ENCODE assay signal across 28 cellular contexts in genomic region chr14:85519661-85520305, GRCh38. TPM values are rescaled to one million over a fixed set of nuclear protein-coding genes. Genes with fewer than 3 reads are reported as not detected.
DNase-seq lines count a peak whose midpoint lies in the region; ATAC-seq and TF ChIP-seq lines count a peak whose summit lies in the region.
"Had no signal": no experiment of that assay in that cellular context is flagged by ENCODE, and none has a peak within 500 bp of the region (broad histone marks: within the 10 kb centered on the region; RNA-seq: fewer than 3 reads in every experiment).

No MANE protein-coding gene starts in this region.

- CTCF ChIA-PET in mammary epithelial cell (lab: Charles Lee; ENCODE audit: low non-redundant PET), result no interaction called here
- CTCF ChIA-PET in MCF 10A (lab: Yijun Ruan, JAX), result interaction anchor here (0.6 kb wide), 1 partner anchor 748 kb away, joined by 3 read pairs; no protein-coding TSS in a partner anchor

- H3K4me3 Mint-ChIP-seq in MCF 10A (ENCODE audit: unreplicated experiment), result no peak overlapping the region
- H3K4me3 Mint-ChIP-seq: activated CD8-positive, alpha-beta T cell treated with anti-CD3 and anti-CD28 coated beads for 36 hours; H9; naive B cell; stimulated activated memory B cell treated with anti-CD40 and anti-IgM and Interleukin-4, amounts not matched to agents 10 μg/mL and 1 μg/mL and 100 μg/mL, for 72 hours; T-cell had no signal

- no peaks in the 10 kb centered on the region for H3K36me3 ChIP-seq in mammary epithelial cell (ENCODE audit: insufficient read depth, low read length)
- H3K36me3 ChIP-seq: BLaER1 treated with 17β-estradiol and CSF1 and Interleukin-3, amounts not matched to agents 10 nM and 100 nM; heart left ventricle; SJCRH30; spleen had no signal

- no peaks in the 10 kb centered on the region for H4K20me1 ChIP-seq in mammary epithelial cell (ENCODE audit: insufficient read depth, low read length)
- H4K20me1 ChIP-seq: BLaER1 treated with 17β-estradiol and CSF1 and Interleukin-3, amounts not matched to agents 10 nM and 100 nM had no signal

- BruUV-seq in mammary epithelial cell (replicated peaks; lab: Mats Ljungman, UMichigan) (no TSS peak), MCF 10A (replicated peaks; lab: Mats Ljungman, UMichigan) (no TSS peak)

- no peaks in the 10 kb centered on the region for H3K9me3 Mint-ChIP-seq in MCF 10A (ENCODE audit: unreplicated experiment)
- H3K9me3 Mint-ChIP-seq: activated CD8-positive, alpha-beta T cell treated with anti-CD3 and anti-CD28 coated beads for 36 hours; H9 had no signal

- H2AFZ ChIP-seq in mammary epithelial cell (ENCODE audit: low read depth, low read length), result peak overlapping the region; percentile 8

- POLR2A ChIA-PET in MCF 10A (lab: Yijun Ruan, JAX), result no interaction called here

- no peaks in the 10 kb centered on the region for H3K27me3 ChIP-seq in mammary epithelial cell (ENCODE audit: insufficient read depth, low read length)
- H3K27me3 ChIP-seq: BLaER1 treated with 17β-estradiol and CSF1 and Interleukin-3, amounts not matched to agents 10 nM and 100 nM; body of pancreas; heart left ventricle; SJCRH30; spleen had no signal

- no peak overlapping the region for H3K4me3 ChIP-seq in mammary epithelial cell (replicated peaks in 1 of 3; ENCODE audit: insufficient read depth in 1 of 3, low read depth in 2 of 3, low read length in 3 of 3)
- H3K4me3 ChIP-seq: BLaER1 treated with 17β-estradiol and CSF1 and Interleukin-3, amounts not matched to agents 10 nM and 100 nM; body of pancreas; heart left ventricle; SJCRH30; spleen had no signal

- no peak for ATAC-seq in HG03378 (IDR thresholded peaks at IDR 0.05; ENCODE audit: unreplicated experiment)
- ATAC-seq: activated CD8-positive, alpha-beta T cell treated with anti-CD3 and anti-CD28 coated beads for 36 hours; body of pancreas; heart left ventricle; left cardiac atrium; stimulated activated memory B cell treated with anti-CD40 and anti-IgM and Interleukin-4, amounts not matched to agents 10 μg/mL and 1 μg/mL and 100 μg/mL, for 72 hours; T-cell had no signal

- no peak overlapping the region for H3K4me2 ChIP-seq in mammary epithelial cell (ENCODE audit: insufficient read depth, low read depth, low read length)
- H3K4me2 ChIP-seq: BLaER1 treated with 17β-estradiol and CSF1 and Interleukin-3, amounts not matched to agents 10 nM and 100 nM had no signal

- dilution Hi-C loops in mammary epithelial cell (cut with HindIII; ENCODE audit: low sequenced_read_pairs), result no loop called here

- intact Hi-C loops in mammary epithelial cell (cut with micrococcal nuclease), result no loop called here
- intact Hi-C loops in MCF 10A (cut with micrococcal nuclease), result loop anchor here (5.0 kb wide), 1 partner anchor 192 kb away; no protein-coding TSS in a partner anchor

- H3K36me3 Mint-ChIP-seq in MCF 10A (ENCODE audit: insufficient read depth, unreplicated experiment), result no peaks in the 10 kb centered on the region
- H3K36me3 Mint-ChIP-seq: naive B cell; stimulated activated memory B cell treated with anti-CD40 and anti-IgM and Interleukin-4, amounts not matched to agents 10 μg/mL and 1 μg/mL and 100 μg/mL, for 72 hours; T-cell had no signal

- no peak overlapping the region for H3K27ac ChIP-seq in mammary epithelial cell (ENCODE audit: insufficient read depth, low read depth, low read length)
- H3K27ac ChIP-seq: BLaER1 treated with 17β-estradiol and CSF1 and Interleukin-3, amounts not matched to agents 10 nM and 100 nM; heart left ventricle; SJCRH30; spleen had no signal

- in situ Hi-C loops in mammary epithelial cell (cut with MboI; ENCODE audit: low sequenced_read_pairs in 2 of 2), result loop anchor here in 1 of 2 donors (10.0 kb wide), 1 partner anchor 285 kb away; no protein-coding TSS in a partner anchor

- no peak overlapping the region for H3K27ac Mint-ChIP-seq in MCF 10A (ENCODE audit: low read depth, unreplicated experiment)
- H3K27ac Mint-ChIP-seq: activated CD8-positive, alpha-beta T cell treated with anti-CD3 and anti-CD28 coated beads for 36 hours; H9; naive B cell; stimulated activated memory B cell treated with anti-CD40 and anti-IgM and Interleukin-4, amounts not matched to agents 10 μg/mL and 1 μg/mL and 100 μg/mL, for 72 hours; T-cell had no signal

- 100% methylated on average over 1 of the region's 1 CpG for WGBS in mammary epithelial cell (ENCODE audit: low coverage, missing lambda C conversion rate)

- no peaks in the 10 kb centered on the region for H3K27me3 Mint-ChIP-seq in MCF 10A (ENCODE audit: insufficient read depth, unreplicated experiment)
- H3K27me3 Mint-ChIP-seq: activated CD8-positive, alpha-beta T cell treated with anti-CD3 and anti-CD28 coated beads for 36 hours; naive B cell; stimulated activated memory B cell treated with anti-CD40 and anti-IgM and Interleukin-4, amounts not matched to agents 10 μg/mL and 1 μg/mL and 100 μg/mL, for 72 hours; T-cell had no signal

- DNase-seq in mammary epithelial cell (no peak), MCF 10A (ENCODE audit: unreplicated experiment) (no peak), NCI-H345 (lab: John Stamatoyannopoulos, UW) (peak; percentile 44), iris pigment epithelial cell (ENCODE audit: low read depth) (peak; percentile 28), Ammon's horn (ENCODE audit: low spot score) (no peak), GOT3 (lab: John Stamatoyannopoulos, UW) (no peak), NCI-H1105 (lab: John Stamatoyannopoulos, UW) (no peak)
- DNase-seq: activated CD8-positive, alpha-beta T cell treated with anti-CD3 and anti-CD28 coated beads for 36 hours; activated effector memory CD4-positive, alpha-beta T cell treated with anti-CD3 and anti-CD28 coated beads, Interleukin-2, amount 50 U/mL, for 16 hours; activated T-cell treated with anti-CD3 and anti-CD28 coated beads for 4 hours; body of pancreas; cerebellar nuclear complex; EL; H9; heart left ventricle; IMR-90; left cardiac atrium; naive B cell; NCI-H1436; NCI-H446 treated with DMSO at 0.1 percent for 48 hours; occipital lobe; SJCRH30; spleen; stimulated activated CD4-positive, alpha-beta T cell treated with anti-CD3 and anti-CD28 coated beads, Interleukin-2, amount 100 ng/mL, for 48 hours; T-cell had no signal

- TF ChIP-seq CTCF in mammary epithelial cell (conservative IDR thresholded peaks at IDR 0.05 in 1 of 2, IDR thresholded peaks at IDR 0.05 in 1 of 2; ENCODE audit: extremely low read depth in 1 of 2, insufficient read depth in 1 of 2, low read depth in 1 of 2, low read length in 2 of 2) (no peak), MCF 10A (IDR thresholded peaks at IDR 0.05; ENCODE audit: unreplicated experiment) (no peak)

- no peaks in the 10 kb centered on the region for H3K79me2 ChIP-seq in mammary epithelial cell (ENCODE audit: insufficient read depth, low read length)

- H3K9ac ChIP-seq in mammary epithelial cell (ENCODE audit: insufficient read depth, low read length), result no peak overlapping the region
- H3K9ac ChIP-seq: BLaER1 treated with 17β-estradiol and CSF1 and Interleukin-3, amounts not matched to agents 10 nM and 100 nM had no signal

- peaks cover 17% of the 10 kb centered on the region for H3K4me1 ChIP-seq in mammary epithelial cell (ENCODE audit: insufficient read depth, low read length)
- H3K4me1 ChIP-seq: SJCRH30, spleen had no signal

- no peaks in the 10 kb centered on the region for H3K9me3 ChIP-seq in mammary epithelial cell (replicated peaks; ENCODE audit: insufficient read depth, low read length)
- H3K9me3 ChIP-seq: BLaER1 treated with 17β-estradiol and CSF1 and Interleukin-3, amounts not matched to agents 10 nM and 100 nM; body of pancreas; heart left ventricle; SJCRH30; spleen had no signal

- H3K4me1 Mint-ChIP-seq in MCF 10A (ENCODE audit: insufficient read depth, unreplicated experiment), result peaks cover 23% of the 10 kb centered on the region
- H3K4me1 Mint-ChIP-seq: naive B cell; stimulated activated memory B cell treated with anti-CD40 and anti-IgM and Interleukin-4, amounts not matched to agents 10 μg/mL and 1 μg/mL and 100 μg/mL, for 72 hours; T-cell had no signal

RNA-seq across cellular contexts. Expression of gene FLRT2, which starts 10.2 kb away (rescaled TPM):
- 10 to 100 TPM; 33.2 to 92.3 TPM for total RNA-seq in mammary epithelial cell
- 32.7 TPM for polyA plus RNA-seq in mammary epithelial cell
- polyA minus RNA-seq in mammary epithelial cell, result 74.2 TPM
- 153 and 204 TPM in 2 replicates for total RNA-seq in MCF 10A (2022)
- total RNA-seq: activated CD8-positive, alpha-beta T cell treated with anti-CD3 and anti-CD28 coated beads for 36 hours had no signal

Comparison
In these comparisons a context has a peak if more than half of its experiments do, and no peak if none do; other contexts are left out.
1. DNase-seq: peak in NCI-H345 (single experiment) and iris pigment epithelial cell (single experiment); none in mammary epithelial cell (single experiment), MCF 10A (single experiment), Ammon's horn (single experiment), GOT3 (single experiment) and NCI-H1105 (single experiment).